Comparison of ENCODE assay signal across 22 cellular contexts in genomic region chr14:75626857-75627256, GRCh38. TPM values are rescaled to one million over a fixed set of nuclear protein-coding genes. Genes with fewer than 3 reads are reported as not detected.
DNase-seq lines count a peak whose midpoint lies in the region; ATAC-seq and TF ChIP-seq lines count a peak whose summit lies in the region.
"Had no signal": no experiment of that assay in that cellular context is flagged by ENCODE, and none has a peak within 500 bp of the region (broad histone marks: within the 10 kb centered on the region; RNA-seq: fewer than 3 reads in every experiment).

No MANE protein-coding gene starts in this region.

- no peak for TF ChIP-seq POLR2A in sigmoid colon (IDR thresholded peaks at IDR 0.05)

- TF ChIP-seq EP300 in sigmoid colon (IDR thresholded peaks at IDR 0.05), result no peak

- H3K27ac ChIP-seq in left ventricle myocardium inferior (replicated peaks) (peak overlapping the region; percentile 41), lower lobe of right lung (no peak overlapping the region), sigmoid colon (no peak overlapping the region)
- H3K27ac ChIP-seq: 22Rv1, SJCRH30 had no signal

- no peaks in the 10 kb centered on the region for H3K9me3 Mint-ChIP-seq in type B pancreatic cell
- H3K9me3 Mint-ChIP-seq: CD14-positive monocyte, IgD-negative memory B cell had no signal

- no peak for TF ChIP-seq CTCF in left ventricle myocardium inferior (IDR thresholded peaks at IDR 0.05; ENCODE audit: borderline replicate concordance)
- no peak for TF ChIP-seq CTCF in fibroblast of mammary gland (conservative IDR thresholded peaks at IDR 0.05; ENCODE audit: control insufficient read depth, insufficient read depth, low read depth, low read length)
- no peak for TF ChIP-seq CTCF in lower lobe of right lung (IDR thresholded peaks at IDR 0.05)
- no peak for TF ChIP-seq CTCF in type B pancreatic cell (conservative IDR thresholded peaks at IDR 0.05)
- no peak for TF ChIP-seq CTCF in sigmoid colon (IDR thresholded peaks at IDR 0.05)

- H3K4me1 ChIP-seq in left ventricle myocardium inferior, result no peaks in the 10 kb centered on the region
- H3K4me1 ChIP-seq in lower lobe of right lung, result no peaks in the 10 kb centered on the region
- no peaks in the 10 kb centered on the region for H3K4me1 ChIP-seq in sigmoid colon

- H3K27me3 ChIP-seq in left ventricle myocardium inferior (ENCODE audit: low read depth) (no peaks in the 10 kb centered on the region), lower lobe of right lung (ENCODE audit: low read depth) (no peaks in the 10 kb centered on the region), sigmoid colon (no peaks in the 10 kb centered on the region)
- H3K27me3 ChIP-seq: SJCRH30 had no signal

- H3K27me3 Mint-ChIP-seq in type B pancreatic cell, result peaks cover 3% of the 10 kb centered on the region

- 76 to 88% methylated on average over 3 of the region's 3 CpGs for WGBS in sigmoid colon, 2 donors

- ATAC-seq in Right ventricle myocardium inferior (no peak), lower lobe of right lung (peak; percentile 64 to 72)
- ATAC-seq: HCT116, Panc1 had no signal

- no peak for DNase-seq in left ventricle myocardium inferior
- no peak for DNase-seq in Right ventricle myocardium inferior (ENCODE audit: missing footprints)
- DNase-seq in fibroblast of mammary gland (ENCODE audit: low read depth), result peak; percentile 53
- no peak for DNase-seq in lower lobe of right lung
- DNase-seq in type B pancreatic cell (ENCODE audit: extremely low spot score, unreplicated experiment), result no peak
- DNase-seq in AG08396 (ENCODE audit: low spot score), result no peak
- DNase-seq in NCI-H1694 (lab: John Stamatoyannopoulos, UW), result no peak
- DNase-seq in sigmoid colon, result no peak
- DNase-seq: GOT3, MV-4-11, NCI-H1105 treated with DMSO at 0.1 percent for 48 hours, NCI-H2081 treated with DMSO at 0.1 percent for 48 hours, NCI-H2171 treated with DMSO at 0.1 percent for 48 hours, NCI-H524 treated with DMSO at 0.1 percent for 48 hours, NCI-H82, SJCRH30 had no signal

- H3K4me3 ChIP-seq in left ventricle myocardium inferior (no peak overlapping the region), fibroblast of mammary gland (ENCODE audit: control insufficient read depth, low read depth, low read length) (no peak overlapping the region), lower lobe of right lung (no peak overlapping the region), sigmoid colon (no peak overlapping the region)
- H3K4me3 ChIP-seq: SJCRH30 had no signal

- intact Hi-C loops in left ventricle myocardium inferior (cut with micrococcal nuclease), result no loop called here
- intact Hi-C loops in Right ventricle myocardium inferior (cut with DNase I), result no loop called here
- intact Hi-C loops in lower lobe of right lung (cut with DNase I), result no loop called here
- intact Hi-C loops in sigmoid colon (cut with DNase I), result no loop called here

- no peak overlapping the region for H3K4me3 Mint-ChIP-seq in type B pancreatic cell
- H3K4me3 Mint-ChIP-seq: B cell, CD14-positive monocyte, IgD-negative memory B cell had no signal

- H3K36me3 ChIP-seq in left ventricle myocardium inferior (peaks cover 3% of the 10 kb centered on the region), lower lobe of right lung (no peaks in the 10 kb centered on the region), sigmoid colon (no peaks in the 10 kb centered on the region)
- H3K36me3 ChIP-seq: SJCRH30 had no signal

- no peaks in the 10 kb centered on the region for H3K36me3 Mint-ChIP-seq in type B pancreatic cell

- no peaks in the 10 kb centered on the region for H3K9me3 ChIP-seq in left ventricle myocardium inferior (replicated peaks)
- H3K9me3 ChIP-seq in lower lobe of right lung, result no peaks in the 10 kb centered on the region
- no peaks in the 10 kb centered on the region for H3K9me3 ChIP-seq in sigmoid colon
- H3K9me3 ChIP-seq: SJCRH30 had no signal

- H3K4me1 Mint-ChIP-seq in type B pancreatic cell (ENCODE audit: unreplicated experiment), result no peaks in the 10 kb centered on the region

- peak overlapping the region; percentile 21 for H3K27ac Mint-ChIP-seq in type B pancreatic cell
- H3K27ac Mint-ChIP-seq: B cell, CD14-positive monocyte, IgD-negative memory B cell had no signal

RNA-seq across cellular contexts. Expression of gene ERG28, which starts 33.8 kb away (rescaled TPM):
- 6.8 TPM for total RNA-seq in left ventricle myocardium inferior
- total RNA-seq in Right ventricle myocardium inferior, result 6.5 TPM
- 30.2 TPM for total RNA-seq in lower lobe of right lung
- 24.6 and 25.5 TPM in 2 replicates for total RNA-seq in type B pancreatic cell (ENCODE audit: low replicate concordance)
- total RNA-seq in sigmoid colon, result 1 to 10 TPM; 5.0 to 8.9 (median 7.3) TPM
- polyA plus RNA-seq in sigmoid colon, result 10 to 100 TPM; 10.2 to 25.3 (median 11.3) TPM

RNA-seq across cellular contexts. Expression of gene TTLL5, which starts 34.2 kb away (rescaled TPM):
- total RNA-seq in left ventricle myocardium inferior (16.3 TPM), Right ventricle myocardium inferior (17.8 TPM), lower lobe of right lung (32.6 TPM), type B pancreatic cell (ENCODE audit: low replicate concordance) (36.7 and 44.7 TPM in 2 replicates), sigmoid colon (10 to 100 TPM; 17.9 to 36.6 (median 22.1) TPM)
- 10 to 100 TPM in 2 of 3 donors, 1 to 10 TPM in 1; 4.8 to 12.5 (median 10.4) TPM for polyA plus RNA-seq in sigmoid colon

RNA-seq across cellular contexts. Expression of gene FLVCR2, which starts 48.4 kb away (rescaled TPM):
- total RNA-seq in left ventricle myocardium inferior (3.2 TPM), Right ventricle myocardium inferior (3.4 TPM), lower lobe of right lung (42.4 TPM), type B pancreatic cell (ENCODE audit: low replicate concordance) (5.6 and 11.8 TPM in 2 replicates), sigmoid colon (1 to 10 TPM; 2.4 to 3.0 (median 2.8) TPM)
- polyA plus RNA-seq in sigmoid colon, result 10 to 100 TPM in 1 of 3 donors, 1 to 10 TPM in 2; 3.6 to 14.8 (median 4.9) TPM
